11 cellular contexts compared by ENCODE assay signal in the genomic region with DNA sequence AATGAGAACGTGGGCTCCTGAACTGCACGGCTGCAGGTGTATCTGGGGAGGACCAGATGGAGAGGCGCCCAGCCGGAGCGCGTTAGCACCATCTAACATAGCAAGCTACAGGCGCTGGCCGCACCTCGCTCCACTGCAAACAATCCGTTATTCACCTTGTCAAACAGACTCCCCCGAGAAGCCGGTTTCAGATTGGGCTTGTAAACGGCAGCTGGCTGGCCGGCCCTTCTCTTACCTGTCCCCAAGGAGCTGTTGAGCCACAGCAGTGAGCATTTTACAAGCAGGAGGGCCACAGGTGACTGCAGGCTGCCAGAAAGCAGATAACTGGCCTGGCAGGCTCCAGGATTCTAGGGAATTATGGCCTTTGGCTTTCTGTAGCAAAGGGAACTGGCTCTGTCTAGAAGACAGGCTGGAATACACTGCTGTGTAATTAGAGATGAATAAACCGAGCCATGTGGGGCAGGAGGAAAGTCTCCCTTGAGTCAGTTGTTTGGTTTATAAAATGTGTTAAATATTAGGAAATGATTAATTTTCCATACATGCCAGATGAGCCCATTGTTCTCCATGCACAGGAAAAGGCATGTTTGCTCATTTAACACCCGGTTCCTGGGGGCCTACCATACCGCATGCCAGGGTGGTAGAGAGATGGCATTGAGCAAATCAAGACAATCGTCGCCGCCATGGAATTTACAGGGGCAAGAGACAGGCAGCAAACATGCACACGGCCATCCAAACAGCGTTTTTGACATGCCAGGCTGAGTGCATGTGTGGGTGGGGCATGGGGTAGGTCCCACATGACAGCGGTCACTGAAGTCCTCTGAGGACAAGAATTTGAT.
DNase-seq lines count a peak whose midpoint lies in the region; ATAC-seq and TF ChIP-seq lines count a peak whose summit lies in the region.
"Had no signal": no experiment of that assay in that cellular context is flagged by ENCODE, and none has a peak within 500 bp of the region (broad histone marks: within the 10 kb centered on the region; RNA-seq: fewer than 3 reads in every experiment).

No MANE protein-coding gene starts in this region.

- no peak overlapping the region for H3K4me3 Mint-ChIP-seq in activated naive CD8-positive, alpha-beta T cell treated with anti-CD3 and anti-CD28 coated beads, Interleukin-2, amount 10 ng/mL, durations not matched to agents 7 days and 5 days
- no peak overlapping the region for H3K4me3 Mint-ChIP-seq in activated naive CD8-positive, alpha-beta T cell treated with anti-CD3 and anti-CD28 coated beads for 36 hours

- H3K9me3 ChIP-seq in transverse colon, result no peaks in the 10 kb centered on the region
- H3K9me3 ChIP-seq: thoracic aorta had no signal

- 41% methylated on average over 23 of the region's 23 CpGs; no CpG with 5 or more reads in 1 of the 2 donors for WGBS in transverse colon (ENCODE audit: low coverage in 1 of 2), 2 donors

- H3K36me3 Mint-ChIP-seq in activated naive CD8-positive, alpha-beta T cell treated with anti-CD3 and anti-CD28 coated beads, Interleukin-2, amount 10 ng/mL, durations not matched to agents 7 days and 5 days, result peaks cover 19% of the 10 kb centered on the region
- H3K36me3 Mint-ChIP-seq in activated naive CD8-positive, alpha-beta T cell treated with anti-CD3 and anti-CD28 coated beads for 36 hours, result peaks cover 14% of the 10 kb centered on the region

- H3K9me3 Mint-ChIP-seq in activated naive CD8-positive, alpha-beta T cell treated with anti-CD3 and anti-CD28 coated beads, Interleukin-2, amount 10 ng/mL, durations not matched to agents 7 days and 5 days, result no peaks in the 10 kb centered on the region
- no peaks in the 10 kb centered on the region for H3K9me3 Mint-ChIP-seq in activated naive CD8-positive, alpha-beta T cell treated with anti-CD3 and anti-CD28 coated beads for 36 hours

- no peak for ATAC-seq in activated naive CD8-positive, alpha-beta T cell treated with anti-CD3 and anti-CD28 coated beads, Interleukin-2, amount 10 ng/mL, durations not matched to agents 7 days and 5 days (ENCODE audit: low read depth)

- H3K27me3 ChIP-seq in transverse colon, result no peaks in the 10 kb centered on the region

- no peaks in the 10 kb centered on the region for H3K36me3 ChIP-seq in transverse colon
- H3K36me3 ChIP-seq: thoracic aorta had no signal

- no peak for TF ChIP-seq EP300 in transverse colon (IDR thresholded peaks at IDR 0.05; ENCODE audit: low read depth)

- POLR2A ChIA-PET in activated naive CD8-positive, alpha-beta T cell treated with anti-CD3 and anti-CD28 coated beads, Interleukin-2, amount 10 ng/mL, durations not matched to agents 7 days and 5 days (lab: Charles Lee), result interaction anchor here (0.6 kb wide), 1 partner anchor 211 kb away, joined by 3 read pairs; no protein-coding TSS in a partner anchor

- no peak for DNase-seq in activated naive CD8-positive, alpha-beta T cell treated with anti-CD3 and anti-CD28 coated beads, Interleukin-2, amount 10 ng/mL, durations not matched to agents 7 days and 5 days
- no peak for DNase-seq in activated naive CD8-positive, alpha-beta T cell treated with anti-CD3 and anti-CD28 coated beads for 36 hours
- DNase-seq in NCI-H2107 (lab: John Stamatoyannopoulos, UW), result peak; percentile 64
- DNase-seq in glomerular endothelial cell (ENCODE audit: extremely low read depth, low read depth, low spot score), result peak; percentile 60
- peak; percentile 39 for DNase-seq in transverse colon
- no peak for DNase-seq in OCI-M2 (lab: John Stamatoyannopoulos, UW; ENCODE audit: unreplicated experiment)
- no peak for DNase-seq in inferior parietal cortex (ENCODE audit: extremely low spot score)
- DNase-seq in cortex of kidney (lab: John Stamatoyannopoulos, UW), result no peak
- DNase-seq: stimulated activated CD4-positive, alpha-beta T cell treated with anti-CD3 and anti-CD28 coated beads, Interleukin-2, amount 100 ng/mL, for 24 hours had no signal

- H3K4me1 Mint-ChIP-seq in activated naive CD8-positive, alpha-beta T cell treated with anti-CD3 and anti-CD28 coated beads, Interleukin-2, amount 10 ng/mL, durations not matched to agents 7 days and 5 days, result peaks cover 39% of the 10 kb centered on the region
- H3K4me1 Mint-ChIP-seq in activated naive CD8-positive, alpha-beta T cell treated with anti-CD3 and anti-CD28 coated beads for 36 hours, result peaks cover 35% of the 10 kb centered on the region

- no peak for TF ChIP-seq POLR2A in transverse colon (IDR thresholded peaks at IDR 0.05)

- intact Hi-C loops in transverse colon (cut with DNase I; ENCODE audit: low total_unique reads), result no loop called here

- peaks cover 0 to 12% (median 6%) of the 10 kb centered on the region in 4 donors for H3K4me1 ChIP-seq in transverse colon

- no peaks in the 10 kb centered on the region for H3K27me3 Mint-ChIP-seq in activated naive CD8-positive, alpha-beta T cell treated with anti-CD3 and anti-CD28 coated beads, Interleukin-2, amount 10 ng/mL, durations not matched to agents 7 days and 5 days
- no peaks in the 10 kb centered on the region for H3K27me3 Mint-ChIP-seq in activated naive CD8-positive, alpha-beta T cell treated with anti-CD3 and anti-CD28 coated beads for 36 hours

- in situ Hi-C loops in transverse colon (cut with MboI; ENCODE audit: low pct_ligation_motif_present in 1 of 4, low pct_unique_long_range_greater_than_20kb in 1 of 4, low sequenced_read_pairs in 3 of 4), result loop anchor here in 1 of 4 donors (25.0 kb wide), 1 partner anchor 204 kb away; no protein-coding TSS in a partner anchor

- H3K27ac ChIP-seq in transverse colon, result no peak overlapping the region
- H3K27ac ChIP-seq: C4-2B, thoracic aorta had no signal

- H3K27ac Mint-ChIP-seq in activated naive CD8-positive, alpha-beta T cell treated with anti-CD3 and anti-CD28 coated beads, Interleukin-2, amount 10 ng/mL, durations not matched to agents 7 days and 5 days, result peak overlapping the region; percentile 56
- H3K27ac Mint-ChIP-seq in activated naive CD8-positive, alpha-beta T cell treated with anti-CD3 and anti-CD28 coated beads for 36 hours, result no peak overlapping the region

- no peak overlapping the region for H3K4me3 ChIP-seq in transverse colon
- H3K4me3 ChIP-seq: thoracic aorta had no signal

- no peak for TF ChIP-seq CTCF in transverse colon (IDR thresholded peaks at IDR 0.05)

Comparison
In these comparisons a context has a peak if more than half of its experiments do, and no peak if none do; other contexts are left out.
1. DNase-seq: peak in NCI-H2107 (single experiment), glomerular endothelial cell (single experiment) and transverse colon (single experiment); none in activated naive CD8-positive, alpha-beta T cell treated with anti-CD3 and anti-CD28 coated beads, Interleukin-2, amount 10 ng/mL, durations not matched to agents 7 days and 5 days (single experiment), activated naive CD8-positive, alpha-beta T cell treated with anti-CD3 and anti-CD28 coated beads for 36 hours (single experiment), OCI-M2 (single experiment), inferior parietal cortex (single experiment) and cortex of kidney (single experiment).